7 cellular contexts compared by ENCODE assay signal in genomic region chr10:77837248-77837924, GRCh38.
DNase-seq lines count a peak whose midpoint lies in the region; ATAC-seq and TF ChIP-seq lines count a peak whose summit lies in the region.

No MANE protein-coding gene starts in this region.

- DNase-seq in NB4 (ENCODE audit: low read depth) (peak; percentile 83), cerebellar cortex (ENCODE audit: low spot score) (peak; percentile 62), occipital lobe (lab: John Stamatoyannopoulos, UW) (peak; percentile 70), left lobe of liver (ENCODE audit: low spot score) (no peak)

- no peak overlapping the region for H3K4me3 ChIP-seq in NB4 (ENCODE audit: low read depth, low read length)

- peak; percentile 65 for TF ChIP-seq CTCF in NB4 (IDR thresholded peaks at IDR 0.05; ENCODE audit: low read depth, low read length)
- TF ChIP-seq CTCF in VCaP (conservative IDR thresholded peaks at IDR 0.05) = no peak

- ATAC-seq in GM18508 (IDR thresholded peaks at IDR 0.05; ENCODE audit: insufficient read depth, unreplicated experiment) (peak; percentile 84), HG02642 (IDR thresholded peaks at IDR 0.05; ENCODE audit: poor library complexity, unreplicated experiment) (peak; percentile 89), left lobe of liver (no peak)

- H3K27ac ChIP-seq in VCaP = peak overlapping the region; percentile 82

- TF ChIP-seq POLR2A in NB4 (IDR thresholded peaks at IDR 0.05; ENCODE audit: extremely low read depth, insufficient read length) = no peak
